Comparison of ENCODE assay signal across 34 cellular contexts in genomic region chr22:17700778-17701177, GRCh38.
A peak's percentile ranks its signal among the peaks of the same experiment; 100 is the strongest.
DNase-seq lines count a peak whose midpoint lies in the region; ATAC-seq, FAIRE-seq and TF ChIP-seq lines count a peak whose summit lies in the region.
"Had no signal": no experiment of that assay in that cellular context is flagged by ENCODE, and none has a peak within 500 bp of the region (broad histone marks: within the 10 kb centered on the region; RNA-seq: fewer than 3 reads in every experiment).

No MANE protein-coding gene starts in this region.

- H3K4me3 Mint-ChIP-seq in endothelial cell (ENCODE audit: unreplicated experiment) = no peak overlapping the region
- H3K4me3 Mint-ChIP-seq: activated CD8-positive, alpha-beta T cell treated with anti-CD3 and anti-CD28 coated beads for 36 hours; activated naive CD4-positive, alpha-beta T cell treated with anti-CD3 and anti-CD28 coated beads, Interleukin-2, amount 50 U/mL, for 24 hours; activated T-helper 17 cell treated with anti-CD3 and anti-CD28 coated beads, Interleukin-2, amount 50 U/mL, for 72 hours; dendritic cell treated with granulocyte-macrophage colony-stimulating factor and Interleukin-4, amounts not matched to agents 40 ng/mL and 50 ng/mL, for 4 days; stimulated activated naive CD8-positive, alpha-beta T cell treated with anti-CD3 and anti-CD28 coated beads, Interleukin-15, amount 100 ng/mL, for 72 hours had no signal

- no peak for TF ChIP-seq EP300 in SK-N-SH (IDR thresholded peaks at IDR 0.05; ENCODE audit: borderline replicate concordance in 1 of 2, low read depth in 1 of 2, low read length in 1 of 2)

- peak; percentile 40 for FAIRE-seq in G401.6 (lab: Jason Lieb, UNC)
- FAIRE-seq: endometrium, TTC549 had no signal

- H3K9me3 Mint-ChIP-seq in endothelial cell (ENCODE audit: unreplicated experiment) = no peaks in the 10 kb centered on the region
- H3K9me3 Mint-ChIP-seq: activated CD8-positive, alpha-beta T cell treated with anti-CD3 and anti-CD28 coated beads for 36 hours; activated naive CD4-positive, alpha-beta T cell treated with anti-CD3 and anti-CD28 coated beads, Interleukin-2, amount 50 U/mL, for 24 hours; activated T-helper 17 cell treated with anti-CD3 and anti-CD28 coated beads, Interleukin-2, amount 50 U/mL, for 72 hours; dendritic cell treated with granulocyte-macrophage colony-stimulating factor and Interleukin-4, amounts not matched to agents 40 ng/mL and 50 ng/mL, for 4 days; stimulated activated naive CD8-positive, alpha-beta T cell treated with anti-CD3 and anti-CD28 coated beads, Interleukin-15, amount 100 ng/mL, for 72 hours had no signal

- peak overlapping the region; percentile 57 for H3K4me2 ChIP-seq in SK-N-SH
- H3K4me2 ChIP-seq: BLaER1, smooth muscle cell had no signal

- no peak for TF ChIP-seq RAD21 in SK-N-SH (IDR thresholded peaks at IDR 0.05; ENCODE audit: low read length)

- peak overlapping the region; percentile 41 to 48; a peak in 3 of 4 replicates for H3K27ac ChIP-seq in SK-N-SH (ENCODE audit: low read depth in 2 of 2, low read length in 1 of 2)
- no peak overlapping the region for H3K27ac ChIP-seq in RWPE1
- H3K27ac ChIP-seq: BLaER1, parathyroid adenoma, right atrium auricular region had no signal

- H3K27me3 Mint-ChIP-seq in endothelial cell (ENCODE audit: unreplicated experiment) = no peaks in the 10 kb centered on the region
- H3K27me3 Mint-ChIP-seq: activated CD8-positive, alpha-beta T cell treated with anti-CD3 and anti-CD28 coated beads for 36 hours; activated naive CD4-positive, alpha-beta T cell treated with anti-CD3 and anti-CD28 coated beads, Interleukin-2, amount 50 U/mL, for 24 hours; activated T-helper 17 cell treated with anti-CD3 and anti-CD28 coated beads, Interleukin-2, amount 50 U/mL, for 72 hours; dendritic cell treated with granulocyte-macrophage colony-stimulating factor and Interleukin-4, amounts not matched to agents 40 ng/mL and 50 ng/mL, for 4 days; stimulated activated naive CD8-positive, alpha-beta T cell treated with anti-CD3 and anti-CD28 coated beads, Interleukin-15, amount 100 ng/mL, for 72 hours had no signal

- WGBS in SK-N-SH (ENCODE audit: low lambda C conversion rate) = 38% methylated on average over 3 of the region's 3 CpGs

- no peak overlapping the region for H3K9ac ChIP-seq in SK-N-SH
- H3K9ac ChIP-seq: BLaER1, parathyroid adenoma had no signal

- no peaks in the 10 kb centered on the region for H4K20me1 ChIP-seq in SK-N-SH (ENCODE audit: insufficient read depth)
- H4K20me1 ChIP-seq: BLaER1 had no signal

- POLR2A ChIA-PET in SK-N-SH (lab: Yijun Ruan, JAX) = no interaction called here
- POLR2A ChIA-PET in RWPE1 (lab: Yijun Ruan, JAX; ENCODE audit: low non-redundant PET) = no interaction called here

- H3K79me2 ChIP-seq in SK-N-SH (ENCODE audit: insufficient read depth) = no peaks in the 10 kb centered on the region; the same call in 1 of the 2 replicates
- H3K79me2 ChIP-seq: parathyroid adenoma had no signal

- no peak for TF ChIP-seq CTCF in SK-N-SH (IDR thresholded peaks at IDR 0.05)
- TF ChIP-seq CTCF in endothelial cell (IDR thresholded peaks at IDR 0.05; ENCODE audit: unreplicated experiment) = no peak
- TF ChIP-seq CTCF in RWPE1 (conservative IDR thresholded peaks at IDR 0.05; ENCODE audit: low read depth) = no peak

- no peak for ATAC-seq in GM18907 (IDR thresholded peaks at IDR 0.05; ENCODE audit: unreplicated experiment)
- ATAC-seq: activated CD8-positive, alpha-beta T cell treated with anti-CD3 and anti-CD28 coated beads for 36 hours; activated T-helper 17 cell treated with anti-CD3 and anti-CD28 coated beads, Interleukin-2, amount 50 U/mL, for 72 hours; heart right ventricle; left cardiac atrium; stimulated activated naive CD8-positive, alpha-beta T cell treated with anti-CD3 and anti-CD28 coated beads, Interleukin-15, amount 100 ng/mL, for 72 hours had no signal

- peaks cover 14% of the 10 kb centered on the region for H3K4me1 Mint-ChIP-seq in endothelial cell (ENCODE audit: unreplicated experiment)
- H3K4me1 Mint-ChIP-seq: activated T-helper 17 cell treated with anti-CD3 and anti-CD28 coated beads, Interleukin-2, amount 50 U/mL, for 72 hours had no signal

- H3K27ac Mint-ChIP-seq in endothelial cell (ENCODE audit: unreplicated experiment) = peak overlapping the region; percentile 74
- H3K27ac Mint-ChIP-seq: activated CD8-positive, alpha-beta T cell treated with anti-CD3 and anti-CD28 coated beads for 36 hours; activated naive CD4-positive, alpha-beta T cell treated with anti-CD3 and anti-CD28 coated beads, Interleukin-2, amount 50 U/mL, for 24 hours; activated T-helper 17 cell treated with anti-CD3 and anti-CD28 coated beads, Interleukin-2, amount 50 U/mL, for 72 hours; stimulated activated naive CD8-positive, alpha-beta T cell treated with anti-CD3 and anti-CD28 coated beads, Interleukin-15, amount 100 ng/mL, for 72 hours had no signal

- no peaks in the 10 kb centered on the region for H3K9me2 ChIP-seq in SK-N-SH

- H3K9me3 ChIP-seq in SK-N-SH = no peaks in the 10 kb centered on the region
- H3K9me3 ChIP-seq: BLaER1, heart right ventricle, right atrium auricular region had no signal

- DNase-seq in SK-N-SH (no peak), endothelial cell (ENCODE audit: low spot score) (no peak), iris pigment epithelial cell (ENCODE audit: low read depth) (peak; percentile 32), amniotic stem cell (lab: John Stamatoyannopoulos, UW) (no peak), RWPE1 (ENCODE audit: low spot score) (no peak), GM03348 (ENCODE audit: low spot score) (no peak)
- DNase-seq: activated CD4-positive, CD25-positive, alpha-beta regulatory T cell treated with anti-CD3 and anti-CD28 coated beads, Interleukin-2, amount 50 U/mL, for 72 hours; activated CD8-positive, alpha-beta T cell treated with anti-CD3 and anti-CD28 coated beads for 36 hours; aorta; central memory CD4-positive, alpha-beta T cell; COR-L47; DMS79; GF-D8; heart right ventricle; left cardiac atrium; NCI-H1092 treated with DMSO at 0.1 percent for 48 hours; NCI-H187 treated with DMSO at 0.1 percent for 48 hours; NCI-H2227 treated with DMSO at 0.1 percent for 48 hours; NCI-H526 treated with DMSO at 0.1 percent for 48 hours; SIG-M5; stimulated activated CD4-positive, alpha-beta T cell treated with anti-CD3 and anti-CD28 coated beads, Interleukin-1b, Interleukin-23, amount 100 ng/mL, for 48 hours; stimulated activated CD8-positive, alpha-beta memory T cell treated with anti-CD3 and anti-CD28 coated beads, Interleukin-4, amount 100 ng/mL, for 48 hours; stimulated activated naive CD8-positive, alpha-beta T cell treated with anti-CD3 and anti-CD28 coated beads, Interleukin-15, amount 100 ng/mL, for 72 hours had no signal

- H2AFZ ChIP-seq in SK-N-SH (ENCODE audit: low read depth) = no peak overlapping the region
- H2AFZ ChIP-seq: parathyroid adenoma had no signal

- H3K4me3 ChIP-seq in SK-N-SH (ENCODE audit: low read depth in 2 of 2, low read length in 1 of 2) = peak overlapping the region in 1 of 2 experiments; percentile 13; a peak in 1 of 4 replicates
- H3K4me3 ChIP-seq: BLaER1, heart right ventricle, right atrium auricular region, smooth muscle cell had no signal

- peaks cover 9 to 21% of the 10 kb centered on the region in 2 experiments for H3K36me3 ChIP-seq in SK-N-SH (replicated peaks in 1 of 2; ENCODE audit: control insufficient read depth in 1 of 2, insufficient read depth in 2 of 2, low read length in 1 of 2)

- CTCF ChIA-PET in SK-N-SH (lab: Yijun Ruan, JAX) (no interaction called here), RWPE1 (lab: Yijun Ruan, JAX) (no interaction called here)

- no peaks in the 10 kb centered on the region for H3K27me3 ChIP-seq in SK-N-SH (ENCODE audit: insufficient read depth)
- H3K27me3 ChIP-seq: BLaER1, heart right ventricle, right atrium auricular region had no signal

- H3F3A ChIP-seq in SK-N-SH (replicated peaks; ENCODE audit: insufficient read depth) = peaks cover 28% of the 10 kb centered on the region

- H3K36me3 Mint-ChIP-seq in endothelial cell (ENCODE audit: low read depth, unreplicated experiment) = peaks cover 4% of the 10 kb centered on the region

- H3K4me1 ChIP-seq in SK-N-SH (ENCODE audit: control insufficient read depth in 1 of 2, insufficient read depth in 2 of 2, low read depth in 1 of 2, low read length in 1 of 2) = peaks cover 0 to 14% of the 10 kb centered on the region in 2 experiments; a peak in 1 of 4 replicates
- H3K4me1 ChIP-seq: parathyroid adenoma, right atrium auricular region had no signal

TF ChIP-seq in SK-N-SH, 30 proteins besides CTCF, POLR2A, EP300 and RAD21:
- TF ChIP-seq TCF12 (IDR thresholded peaks at IDR 0.05) = peak; percentile 39; the same call in 1 of the 2 replicates
- TF ChIP-seq NRF1 (IDR thresholded peaks at IDR 0.05; ENCODE audit: low read depth, low read length) = no peak
